12 cellular contexts compared by ENCODE assay signal in the genomic region with DNA sequence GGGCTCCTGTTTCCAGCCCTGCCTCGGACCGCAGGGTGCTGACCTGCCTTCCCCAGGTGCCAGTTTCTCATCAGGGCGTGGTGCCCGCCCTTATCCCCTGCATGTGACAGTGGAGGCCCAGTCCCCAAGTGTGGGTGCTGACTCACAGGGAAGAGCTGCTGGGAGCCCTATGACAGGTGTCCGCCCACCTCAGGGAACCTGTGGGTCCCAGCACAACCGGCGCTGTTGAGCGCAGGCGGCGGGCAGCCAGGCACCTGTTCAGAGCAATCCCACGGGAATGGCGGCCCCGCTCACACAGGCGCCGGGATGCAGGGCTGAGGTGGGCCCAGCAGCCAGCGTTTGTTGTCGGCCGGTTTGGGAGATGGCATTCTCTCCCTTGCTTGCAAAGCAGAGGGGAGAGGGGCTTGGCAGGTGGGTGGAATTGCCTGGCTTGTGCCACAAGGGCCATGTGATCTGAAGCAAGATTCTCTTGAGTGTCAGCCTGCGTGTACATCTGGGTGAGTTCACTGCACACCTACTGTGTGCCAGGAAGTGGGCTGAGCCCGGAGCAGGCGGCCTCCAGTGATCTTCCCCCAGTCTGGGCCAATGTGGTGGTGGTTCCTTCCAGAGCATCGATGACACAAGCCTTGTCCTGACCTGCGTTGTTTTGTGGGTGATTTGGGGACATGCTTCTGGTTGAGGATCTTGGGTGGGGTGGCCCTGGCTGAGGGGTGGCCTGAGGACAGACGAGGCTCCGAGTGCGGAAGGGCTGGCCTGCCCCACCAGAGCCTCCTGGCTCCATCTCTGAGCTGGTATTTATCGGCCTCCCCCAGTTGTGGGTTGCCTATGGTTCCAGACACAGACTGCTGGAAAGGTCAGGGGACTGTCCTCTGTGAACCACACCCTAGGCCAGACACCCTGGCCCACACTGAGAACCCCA. TPM values are rescaled to one million over a fixed set of nuclear protein-coding genes. Genes with fewer than 3 reads are reported as not detected.
DNase-seq lines count a peak whose midpoint lies in the region; ATAC-seq and TF ChIP-seq lines count a peak whose summit lies in the region.
"Had no signal": no experiment of that assay in that cellular context is flagged by ENCODE, and none has a peak within 500 bp of the region (broad histone marks: within the 10 kb centered on the region; RNA-seq: fewer than 3 reads in every experiment).

No MANE protein-coding gene starts in this region.

- H3K36me3 ChIP-seq in Peyer's patch = no peaks in the 10 kb centered on the region
- no peaks in the 10 kb centered on the region for H3K36me3 ChIP-seq in left ventricle myocardium inferior
- H3K36me3 ChIP-seq in rectal smooth muscle tissue (ENCODE audit: control insufficient read depth, insufficient read depth, low read length) = no peaks in the 10 kb centered on the region

- H3K9me3 ChIP-seq in Peyer's patch (no peaks in the 10 kb centered on the region), left ventricle myocardium inferior (replicated peaks) (no peaks in the 10 kb centered on the region)

- intact Hi-C loops in left ventricle myocardium inferior (cut with micrococcal nuclease) = no loop called here

- H3K4me3 ChIP-seq in Peyer's patch = no peak overlapping the region
- no peak overlapping the region for H3K4me3 ChIP-seq in left ventricle myocardium inferior
- peak overlapping the region; percentile 32 for H3K4me3 ChIP-seq in rectal smooth muscle tissue (ENCODE audit: low read length)

- H3K27me3 ChIP-seq in Peyer's patch = no peaks in the 10 kb centered on the region
- no peaks in the 10 kb centered on the region for H3K27me3 ChIP-seq in left ventricle myocardium inferior (ENCODE audit: low read depth)
- H3K27me3 ChIP-seq in rectal smooth muscle tissue (ENCODE audit: control insufficient read depth, insufficient read depth, low read length) = no peaks in the 10 kb centered on the region

- ATAC-seq in HG02798 (IDR thresholded peaks at IDR 0.05; ENCODE audit: poor library complexity, unreplicated experiment) (no peak), GM21717 (IDR thresholded peaks at IDR 0.05; ENCODE audit: unreplicated experiment) (no peak)
- ATAC-seq: stimulated activated naive CD8-positive, alpha-beta T cell treated with anti-CD3 and anti-CD28 coated beads, Interleukin-15, Interleukin-2, amounts not matched to agents 100 U/mL and 50 U/mL, for 24 hours had no signal

- peaks cover 0 to 58% (median 26%) of the 10 kb centered on the region in 4 donors for H3K4me1 ChIP-seq in Peyer's patch
- H3K4me1 ChIP-seq in left ventricle myocardium inferior = peaks cover 69% of the 10 kb centered on the region
- peaks cover 13% of the 10 kb centered on the region for H3K4me1 ChIP-seq in rectal smooth muscle tissue (ENCODE audit: control insufficient read depth, insufficient read depth, low read length)

- no peak for TF ChIP-seq POLR2A in Peyer's patch (IDR thresholded peaks at IDR 0.05)

- peak overlapping the region in 3 of 4 donors; percentile 12 to 95 (median 57) for H3K27ac ChIP-seq in Peyer's patch
- peak overlapping the region; percentile 98 for H3K27ac ChIP-seq in left ventricle myocardium inferior (replicated peaks)
- H3K27ac ChIP-seq in rectal smooth muscle tissue (ENCODE audit: low read depth, low read length) = no peak overlapping the region

- H3K9ac ChIP-seq in rectal smooth muscle tissue (ENCODE audit: low read length) = no peak overlapping the region

- TF ChIP-seq CTCF in Peyer's patch (IDR thresholded peaks at IDR 0.05) (no peak), left ventricle myocardium inferior (IDR thresholded peaks at IDR 0.05; ENCODE audit: borderline replicate concordance) (no peak)

- DNase-seq in COLO668 (lab: John Stamatoyannopoulos, UW; ENCODE audit: unreplicated experiment) = peak; percentile 87
- peak in 1 of 3 donors; percentile 53 for DNase-seq in Peyer's patch
- peak; percentile 15 for DNase-seq in left ventricle myocardium inferior
- no peak for DNase-seq in NCI-H146 treated with DMSO at 0.1 percent for 48 hours (lab: John Stamatoyannopoulos, UW; ENCODE audit: unreplicated experiment)
- DNase-seq in GM03348 (ENCODE audit: low spot score) = no peak
- DNase-seq: activated naive CD4-positive, alpha-beta T cell; DMS 273 treated with DMSO at 0.1 percent for 48 hours; midbrain; stimulated activated naive CD8-positive, alpha-beta T cell treated with anti-CD3 and anti-CD28 coated beads, Interleukin-15, Interleukin-2, amounts not matched to agents 100 U/mL and 50 U/mL, for 24 hours had no signal

RNA-seq across cellular contexts. Expression of a gene that starts 2.4 kb away (rescaled TPM):
- total RNA-seq in Peyer's patch (10 to 100 TPM; 11.4 to 19.2 (median 15.1) TPM), left ventricle myocardium inferior (17.2 TPM)

Comparison
In these comparisons a context has a peak if more than half of its experiments do, and no peak if none do; other contexts are left out.
1. DNase-seq: peak in COLO668 (single experiment) and left ventricle myocardium inferior (single experiment); none in NCI-H146 treated with DMSO at 0.1 percent for 48 hours (single experiment) and GM03348 (single experiment).